In genomic region chr12:116164976-116165425, GRCh38 we compare ENCODE assay signal across 9 cellular contexts.
A peak's percentile ranks its signal among the peaks of the same experiment; 100 is the strongest.
DNase-seq lines count a peak whose midpoint lies in the region; ATAC-seq and TF ChIP-seq lines count a peak whose summit lies in the region.
"Had no signal": no experiment of that assay in that cellular context is flagged by ENCODE, and none has a peak within 500 bp of the region (broad histone marks: within the 10 kb centered on the region; RNA-seq: fewer than 3 reads in every experiment).

No MANE protein-coding gene starts in this region.

- POLR2A ChIA-PET in naive thymus-derived CD4-positive, alpha-beta T cell (lab: Charles Lee), result no interaction called here

- H3K4me1 Mint-ChIP-seq in IgD-negative memory B cell (peaks cover 35 to 51% (median 48%) of the 10 kb centered on the region in 3 donors), chondrocyte (ENCODE audit: low read depth) (peaks cover 73% of the 10 kb centered on the region)
- H3K4me1 Mint-ChIP-seq in naive thymus-derived CD4-positive, alpha-beta T cell, result peaks cover 37 to 93% (median 79%) of the 10 kb centered on the region in 7 donors

- no peak overlapping the region for H3K4ac ChIP-seq in neuronal stem cell (ENCODE audit: low read length)

- intact Hi-C loops in naive thymus-derived CD4-positive, alpha-beta T cell (cut with micrococcal nuclease), result no loop called here

- H3K18ac ChIP-seq in neuronal stem cell (ENCODE audit: low read length), result no peak overlapping the region

- no peak overlapping the region for H2BK120ac ChIP-seq in neuronal stem cell (ENCODE audit: low read depth, low read length)

- no peak overlapping the region for H3K27ac ChIP-seq in BLaER1 treated with 17β-estradiol and CSF1 and Interleukin-3, amounts not matched to agents 10 nM and 100 nM
- H3K27ac ChIP-seq in naive thymus-derived CD4-positive, alpha-beta T cell (ENCODE audit: low read depth, low read length), result no peak overlapping the region
- no peak overlapping the region for H3K27ac ChIP-seq in neuronal stem cell (replicated peaks; ENCODE audit: low read length)

- no peak overlapping the region for H2BK15ac ChIP-seq in neuronal stem cell (ENCODE audit: low read length)

- H3K27me3 Mint-ChIP-seq in IgD-negative memory B cell (no peaks in the 10 kb centered on the region), chondrocyte (ENCODE audit: low read depth) (no peaks in the 10 kb centered on the region)
- no peaks in the 10 kb centered on the region for H3K27me3 Mint-ChIP-seq in naive thymus-derived CD4-positive, alpha-beta T cell

- H3K27me3 ChIP-seq in BLaER1 treated with 17β-estradiol and CSF1 and Interleukin-3, amounts not matched to agents 10 nM and 100 nM, result no peaks in the 10 kb centered on the region
- no peaks in the 10 kb centered on the region for H3K27me3 ChIP-seq in naive thymus-derived CD4-positive, alpha-beta T cell (ENCODE audit: control insufficient read depth in 2 of 2, insufficient read depth in 2 of 2, low read length in 2 of 2)
- no peaks in the 10 kb centered on the region for H3K27me3 ChIP-seq in neuronal stem cell (ENCODE audit: control insufficient read depth in 3 of 3, insufficient read depth in 3 of 3, low read depth in 1 of 3, low read length in 3 of 3)

- H3K9me3 Mint-ChIP-seq in IgD-negative memory B cell, result no peaks in the 10 kb centered on the region
- H3K9me3 Mint-ChIP-seq in chondrocyte (ENCODE audit: low read depth), result no peaks in the 10 kb centered on the region
- H3K9me3 Mint-ChIP-seq in naive thymus-derived CD4-positive, alpha-beta T cell, result no peaks in the 10 kb centered on the region

- peak overlapping the region in 6 of 11 experiments; percentile 4 to 42 (median 14); a peak in 9 of 22 replicates for H3K4me2 ChIP-seq in BLaER1 treated with 17β-estradiol and CSF1 and Interleukin-3, amounts not matched to agents 10 nM and 100 nM
- no peak overlapping the region for H3K4me2 ChIP-seq in neuronal stem cell (ENCODE audit: insufficient read depth, low read length, poor library complexity, severe bottlenecking)

- peaks cover 4% of the 10 kb centered on the region for H3K79me1 ChIP-seq in neuronal stem cell (ENCODE audit: low read depth, low read length)

- no peak overlapping the region for H3K14ac ChIP-seq in neuronal stem cell (ENCODE audit: low read length)

- H3K4me1 ChIP-seq in BLaER1 treated with 17β-estradiol and CSF1 and Interleukin-3, amounts not matched to agents 10 nM and 100 nM, result peaks cover 19 to 56% (median 36%) of the 10 kb centered on the region in 10 experiments
- H3K4me1 ChIP-seq in naive thymus-derived CD4-positive, alpha-beta T cell (ENCODE audit: control insufficient read depth in 2 of 2, insufficient read depth in 2 of 2, low read length in 2 of 2), result peaks cover 9 to 14% of the 10 kb centered on the region in 2 donors
- peaks cover 5 to 12% of the 10 kb centered on the region in 2 donors for H3K4me1 ChIP-seq in neuronal stem cell (ENCODE audit: control insufficient read depth in 2 of 2, insufficient read depth in 1 of 2, low read depth in 1 of 2, low read length in 2 of 2)

- H2AK5ac ChIP-seq in neuronal stem cell (ENCODE audit: low read depth, low read length), result no peak overlapping the region

- ATAC-seq in naive thymus-derived CD4-positive, alpha-beta T cell, result no peak
- ATAC-seq in HG03139 (IDR thresholded peaks at IDR 0.05; ENCODE audit: unreplicated experiment), result no peak

- no peak overlapping the region for H3K9ac ChIP-seq in BLaER1 treated with 17β-estradiol and CSF1 and Interleukin-3, amounts not matched to agents 10 nM and 100 nM
- no peak overlapping the region for H3K9ac ChIP-seq in neuronal stem cell (ENCODE audit: low read depth, low read length, poor library complexity)

- H3K36me3 ChIP-seq in BLaER1 treated with 17β-estradiol and CSF1 and Interleukin-3, amounts not matched to agents 10 nM and 100 nM, result peaks cover 0 to 15% (median 0%) of the 10 kb centered on the region in 11 experiments; a peak in 4 of 22 replicates
- H3K36me3 ChIP-seq in naive thymus-derived CD4-positive, alpha-beta T cell (ENCODE audit: control insufficient read depth in 2 of 3, insufficient read depth in 3 of 3, low read length in 3 of 3), result no peaks in the 10 kb centered on the region
- no peaks in the 10 kb centered on the region for H3K36me3 ChIP-seq in neuronal stem cell (replicated peaks in 1 of 2; ENCODE audit: control insufficient read depth in 2 of 2, insufficient read depth in 2 of 2, low read length in 2 of 2)

- no peak overlapping the region for H4K91ac ChIP-seq in neuronal stem cell (ENCODE audit: low read depth, low read length, poor library complexity)

- H4K8ac ChIP-seq in neuronal stem cell (ENCODE audit: low read depth, low read length), result no peak overlapping the region

- no peak overlapping the region for H3K4me3 Mint-ChIP-seq in IgD-negative memory B cell
- H3K4me3 Mint-ChIP-seq in chondrocyte (ENCODE audit: unreplicated experiment), result no peak overlapping the region
- peak overlapping the region in 8 of 10 donors; percentile 15 to 42 (median 33) for H3K4me3 Mint-ChIP-seq in naive thymus-derived CD4-positive, alpha-beta T cell

- no peak for TF ChIP-seq CTCF in chondrocyte (IDR thresholded peaks at IDR 0.05)

- peaks cover 94 to 100% (median 100%) of the 10 kb centered on the region in 11 experiments for H4K20me1 ChIP-seq in BLaER1 treated with 17β-estradiol and CSF1 and Interleukin-3, amounts not matched to agents 10 nM and 100 nM

- no peaks in the 10 kb centered on the region for H3K9me3 ChIP-seq in BLaER1 treated with 17β-estradiol and CSF1 and Interleukin-3, amounts not matched to agents 10 nM and 100 nM (replicated peaks in 1 of 11)
- no peaks in the 10 kb centered on the region for H3K9me3 ChIP-seq in naive thymus-derived CD4-positive, alpha-beta T cell (ENCODE audit: control insufficient read depth in 2 of 3, low read length in 3 of 3)
- H3K9me3 ChIP-seq in neuronal stem cell (replicated peaks in 1 of 2; ENCODE audit: control insufficient read depth in 2 of 2, insufficient read depth in 1 of 2, low read depth in 1 of 2, low read length in 2 of 2), result no peaks in the 10 kb centered on the region

- no peaks in the 10 kb centered on the region for H3K36me3 Mint-ChIP-seq in IgD-negative memory B cell
- H3K36me3 Mint-ChIP-seq in chondrocyte (ENCODE audit: low read depth), result no peaks in the 10 kb centered on the region
- H3K36me3 Mint-ChIP-seq in naive thymus-derived CD4-positive, alpha-beta T cell, result peaks cover 0 to 3% (median 0%) of the 10 kb centered on the region in 5 donors

- no peak overlapping the region for H3K23ac ChIP-seq in neuronal stem cell (ENCODE audit: low read depth, low read length, poor library complexity)

- H2BK5ac ChIP-seq in neuronal stem cell (ENCODE audit: low read length), result no peak overlapping the region

- DNase-seq in chondrocyte (ENCODE audit: low spot score) (no peak), HK-2 (ENCODE audit: unreplicated experiment) (no peak), cortex of kidney (lab: John Stamatoyannopoulos, UW) (no peak), neuronal stem cell (ENCODE audit: low spot score) (no peak)
- no peak for DNase-seq in naive thymus-derived CD4-positive, alpha-beta T cell
- DNase-seq: RPMI8226 had no signal

- peak overlapping the region in 2 of 3 donors; percentile 43 to 53 for H3K27ac Mint-ChIP-seq in IgD-negative memory B cell
- peak overlapping the region; percentile 92 for H3K27ac Mint-ChIP-seq in chondrocyte (ENCODE audit: unreplicated experiment)
- H3K27ac Mint-ChIP-seq in naive thymus-derived CD4-positive, alpha-beta T cell, result peak overlapping the region in 5 of 9 donors; percentile 13 to 67 (median 16)

- no CpG with 5 or more reads among the region's 4 CpGs for WGBS in neuronal stem cell (ENCODE audit: extremely low coverage in 2 of 2, insufficient read length in 2 of 2, insufficient replicate concordance in 1 of 2), 2 donors

- H3K4me3 ChIP-seq in BLaER1 treated with 17β-estradiol and CSF1 and Interleukin-3, amounts not matched to agents 10 nM and 100 nM, result no peak overlapping the region
- H3K4me3 ChIP-seq in naive thymus-derived CD4-positive, alpha-beta T cell (ENCODE audit: low read length), result no peak overlapping the region
- no peak overlapping the region for H3K4me3 ChIP-seq in neuronal stem cell (ENCODE audit: low read length in 2 of 2)

- H2AFZ ChIP-seq in neuronal stem cell (ENCODE audit: low read length), result no peak overlapping the region

- no peak overlapping the region for H2BK12ac ChIP-seq in neuronal stem cell (ENCODE audit: low read length)

- CTCF ChIA-PET in naive thymus-derived CD4-positive, alpha-beta T cell (lab: Charles Lee), result interaction anchor here (0.9 kb wide), 1 partner anchor 167 kb away, joined by 3 read pairs; no protein-coding TSS in a partner anchor

Comparison
In these comparisons a context has a peak if more than half of its experiments do, and no peak if none do; other contexts are left out.
1. H3K27ac Mint-ChIP-seq: peak in every context shown above with its lines; median percentile 92 in chondrocyte; 48 in IgD-negative memory B cell; 16 in naive thymus-derived CD4-positive, alpha-beta T cell.
2. H3K4me3 Mint-ChIP-seq: peak in naive thymus-derived CD4-positive, alpha-beta T cell (8 of 10); none in IgD-negative memory B cell (0 of 4) and chondrocyte (single experiment).